ENCODE assay signal across 25 cellular contexts in genomic region chr19:6196361-6196760, GRCh38.
"Had no signal": no experiment of that assay in that cellular context is flagged by ENCODE, and none has a peak within 500 bp of the region (broad histone marks: within the 10 kb centered on the region; RNA-seq: fewer than 3 reads in every experiment).

No MANE protein-coding gene starts in this region.

- H3K4me3 Mint-ChIP-seq: naive thymus-derived CD8-positive, alpha-beta T cell had no signal

- H3K9me3 Mint-ChIP-seq: stimulated activated naive B cell treated with anti-CD40 and anti-IgM and Interleukin-4, amounts not matched to agents 10 μg/mL and 1 μg/mL and 100 μg/mL, for 72 hours had no signal

- H3K27me3 ChIP-seq: heart right ventricle, hepatocyte, ovary, right atrium auricular region, right lobe of liver, suprapubic skin, tibial artery, upper lobe of right lung had no signal

- H3K27ac Mint-ChIP-seq: progenitor cell of endocrine pancreas; stimulated activated naive B cell treated with anti-CD40 and anti-IgM and Interleukin-4, amounts not matched to agents 10 μg/mL and 1 μg/mL and 100 μg/mL, for 72 hours had no signal

- ATAC-seq: heart right ventricle; mucosa of descending colon; naive thymus-derived CD8-positive, alpha-beta T cell; right lobe of liver; stimulated activated naive B cell treated with anti-CD40 and anti-IgM and Interleukin-4, amounts not matched to agents 10 μg/mL and 1 μg/mL and 100 μg/mL, for 72 hours; stimulated activated naive CD8-positive, alpha-beta T cell treated with anti-CD3 and anti-CD28 coated beads, Interleukin-15, Interleukin-2, amounts not matched to agents 100 U/mL and 50 U/mL, for 24 hours; upper lobe of right lung had no signal

- DNase-seq: heart right ventricle; islet precursor cell; left ventricle myocardium inferior; mesendoderm; midbrain; mucosa of descending colon; naive thymus-derived CD8-positive, alpha-beta T cell; ovary; stimulated activated CD4-positive, alpha-beta T cell treated with anti-CD3 and anti-CD28 coated beads, Interleukin-12 subunit alpha, Interleukin-12 subunit beta, amount 100 ng/mL, for 4 hours; stimulated activated CD4-positive, alpha-beta T cell treated with anti-CD3 and anti-CD28 coated beads, Interleukin-15, amount 100 ng/mL, for 24 hours; stimulated activated CD4-positive, alpha-beta T cell treated with anti-CD3 and anti-CD28 coated beads, Interleukin-2, amount 100 ng/mL, for 24 hours; stimulated activated CD4-positive, alpha-beta T cell treated with anti-CD3 and anti-CD28 coated beads, Interleukin-4, amount 100 ng/mL, for 1 hour; stimulated activated naive B cell treated with anti-CD40 and anti-IgM and Interleukin-4, amounts not matched to agents 10 μg/mL and 1 μg/mL and 100 μg/mL, for 72 hours; stimulated activated naive CD8-positive, alpha-beta T cell treated with anti-CD3 and anti-CD28 coated beads, Interleukin-15, Interleukin-2, amounts not matched to agents 100 U/mL and 50 U/mL, for 24 hours; tibial artery; trophoblast cell; upper lobe of right lung had no signal

- H3K27ac ChIP-seq: heart right ventricle, hepatocyte, left ventricle myocardium inferior, ovary, right atrium auricular region, right lobe of liver, skin epidermis, suprapubic skin, thoracic aorta, tibial artery, upper lobe of right lung had no signal

- H3K27me3 Mint-ChIP-seq: progenitor cell of endocrine pancreas; stimulated activated naive B cell treated with anti-CD40 and anti-IgM and Interleukin-4, amounts not matched to agents 10 μg/mL and 1 μg/mL and 100 μg/mL, for 72 hours had no signal

- H3K4me3 ChIP-seq: heart right ventricle, hepatocyte, left ventricle myocardium inferior, lung, mucosa of descending colon, ovary, right atrium auricular region, right lobe of liver, skin epidermis, suprapubic skin, thoracic aorta, tibial artery, upper lobe of right lung had no signal

- H3K36me3 ChIP-seq: heart right ventricle, left ventricle myocardium inferior, ovary, right atrium auricular region, right lobe of liver, suprapubic skin, thoracic aorta, tibial artery, upper lobe of right lung had no signal

- H3K9me3 ChIP-seq: left ventricle myocardium inferior, ovary, right atrium auricular region, right lobe of liver, suprapubic skin, thoracic aorta, tibial artery, upper lobe of right lung had no signal
